1 cellular context compared by ENCODE assay signal in the genomic region with DNA sequence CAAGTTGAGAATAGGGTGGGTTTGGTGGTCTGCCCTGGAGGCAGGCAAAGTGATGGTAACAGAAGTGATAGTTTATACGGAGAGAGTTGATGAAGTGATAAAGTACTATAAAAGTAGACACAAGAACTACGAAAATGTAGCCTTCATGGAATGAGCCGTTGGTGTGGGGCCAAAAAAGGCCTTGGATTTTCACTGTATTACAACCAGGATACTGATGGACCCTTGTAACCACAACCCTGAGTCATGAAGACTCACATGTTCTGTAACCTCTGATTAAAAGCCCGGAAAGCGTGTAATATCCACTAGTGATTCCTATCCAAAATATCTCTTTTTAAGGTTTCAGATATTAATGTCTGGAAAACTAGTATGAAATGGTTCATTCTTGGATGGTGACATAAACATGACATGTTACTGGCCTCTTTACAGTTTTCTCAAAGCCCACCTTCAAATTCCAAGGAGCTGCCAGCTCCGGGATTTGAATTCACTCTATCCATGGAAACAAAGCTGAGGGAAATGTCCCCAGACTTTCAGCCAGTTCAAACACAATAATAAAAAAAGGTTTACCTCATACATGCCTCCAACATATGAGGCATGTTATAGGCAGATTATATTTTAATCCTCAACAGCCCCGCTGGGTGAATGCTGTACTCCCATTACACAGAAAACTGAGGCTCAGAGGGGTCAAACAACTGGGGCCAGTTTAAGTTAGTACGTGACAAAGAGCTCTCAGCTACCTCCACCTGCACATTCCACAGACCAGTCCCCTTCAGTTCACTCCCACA.
TF ChIP-seq lines count a peak whose summit lies in the region.

No MANE protein-coding gene starts in this region.

TF ChIP-seq in GM12878, 131 proteins besides CTCF, POLR2A, EP300 and RAD21 (continued from another document):
- TF ChIP-seq, protein P1, sequence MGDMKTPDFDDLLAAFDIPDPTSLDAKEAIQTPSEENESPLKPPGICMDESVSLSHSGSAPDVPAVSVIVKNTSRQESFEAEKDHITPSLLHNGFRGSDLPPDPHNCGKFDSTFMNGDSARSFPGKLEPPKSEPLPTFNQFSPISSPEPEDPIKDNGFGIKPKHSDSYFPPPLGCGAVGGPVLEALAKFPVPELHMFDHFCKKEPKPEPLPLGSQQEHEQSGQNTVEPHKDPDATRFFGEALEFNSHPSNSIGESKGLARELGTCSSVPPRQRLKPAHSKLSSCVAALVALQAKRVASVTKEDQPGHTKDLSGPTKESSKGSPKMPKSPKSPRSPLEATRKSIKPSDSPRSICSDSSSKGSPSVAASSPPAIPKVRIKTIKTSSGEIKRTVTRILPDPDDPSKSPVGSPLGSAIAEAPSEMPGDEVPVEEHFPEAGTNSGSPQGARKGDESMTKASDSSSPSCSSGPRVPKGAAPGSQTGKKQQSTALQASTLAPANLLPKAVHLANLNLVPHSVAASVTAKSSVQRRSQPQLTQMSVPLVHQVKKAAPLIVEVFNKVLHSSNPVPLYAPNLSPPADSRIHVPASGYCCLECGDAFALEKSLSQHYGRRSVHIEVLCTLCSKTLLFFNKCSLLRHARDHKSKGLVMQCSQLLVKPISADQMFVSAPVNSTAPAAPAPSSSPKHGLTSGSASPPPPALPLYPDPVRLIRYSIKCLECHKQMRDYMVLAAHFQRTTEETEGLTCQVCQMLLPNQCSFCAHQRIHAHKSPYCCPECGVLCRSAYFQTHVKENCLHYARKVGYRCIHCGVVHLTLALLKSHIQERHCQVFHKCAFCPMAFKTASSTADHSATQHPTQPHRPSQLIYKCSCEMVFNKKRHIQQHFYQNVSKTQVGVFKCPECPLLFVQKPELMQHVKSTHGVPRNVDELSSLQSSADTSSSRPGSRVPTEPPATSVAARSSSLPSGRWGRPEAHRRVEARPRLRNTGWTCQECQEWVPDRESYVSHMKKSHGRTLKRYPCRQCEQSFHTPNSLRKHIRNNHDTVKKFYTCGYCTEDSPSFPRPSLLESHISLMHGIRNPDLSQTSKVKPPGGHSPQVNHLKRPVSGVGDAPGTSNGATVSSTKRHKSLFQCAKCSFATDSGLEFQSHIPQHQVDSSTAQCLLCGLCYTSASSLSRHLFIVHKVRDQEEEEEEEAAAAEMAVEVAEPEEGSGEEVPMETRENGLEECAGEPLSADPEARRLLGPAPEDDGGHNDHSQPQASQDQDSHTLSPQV (IDR thresholded peaks at IDR 0.05), result no peak
- TF ChIP-seq, protein P2, sequence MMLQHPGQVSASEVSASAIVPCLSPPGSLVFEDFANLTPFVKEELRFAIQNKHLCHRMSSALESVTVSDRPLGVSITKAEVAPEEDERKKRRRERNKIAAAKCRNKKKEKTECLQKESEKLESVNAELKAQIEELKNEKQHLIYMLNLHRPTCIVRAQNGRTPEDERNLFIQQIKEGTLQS (IDR thresholded peaks at IDR 0.05; ENCODE audit: borderline replicate concordance, extremely low read depth, low read depth, low read length), result no peak
- TF ChIP-seq PRDM15 (CRISPR knock-in tag; IDR thresholded peaks at IDR 0.05) (no peak), BMI1 (IDR thresholded peaks at IDR 0.05; ENCODE audit: borderline replicate concordance) (no peak), ATF7 (IDR thresholded peaks at IDR 0.05; ENCODE audit: low read depth) (no peak), FOS (IDR thresholded peaks at IDR 0.05; ENCODE audit: borderline replicate concordance, extremely low read depth, insufficient read length) (no peak), SIN3A (IDR thresholded peaks at IDR 0.05; ENCODE audit: low read depth, low read length) (no peak), SUPT20H (IDR thresholded peaks at IDR 0.05; ENCODE audit: borderline replicate concordance, control insufficient read depth, low read depth, low read length) (no peak), ZNF384 (IDR thresholded peaks at IDR 0.05; ENCODE audit: borderline replicate concordance, low read depth, low read length) (no peak), ZNF687 (IDR thresholded peaks at IDR 0.05) (no peak), WRNIP1 (IDR thresholded peaks at IDR 0.05; ENCODE audit: borderline replicate concordance, low read depth, low read length) (no peak), KDM1A (IDR thresholded peaks at IDR 0.05; ENCODE audit: borderline replicate concordance) (no peak), KAT2A (conservative IDR thresholded peaks at IDR 0.05; ENCODE audit: control insufficient read depth, low read depth, low read length) (no peak)
- TF ChIP-seq, protein P3, sequence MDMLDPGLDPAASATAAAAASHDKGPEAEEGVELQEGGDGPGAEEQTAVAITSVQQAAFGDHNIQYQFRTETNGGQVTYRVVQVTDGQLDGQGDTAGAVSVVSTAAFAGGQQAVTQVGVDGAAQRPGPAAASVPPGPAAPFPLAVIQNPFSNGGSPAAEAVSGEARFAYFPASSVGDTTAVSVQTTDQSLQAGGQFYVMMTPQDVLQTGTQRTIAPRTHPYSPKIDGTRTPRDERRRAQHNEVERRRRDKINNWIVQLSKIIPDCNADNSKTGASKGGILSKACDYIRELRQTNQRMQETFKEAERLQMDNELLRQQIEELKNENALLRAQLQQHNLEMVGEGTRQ (IDR thresholded peaks at IDR 0.05; ENCODE audit: borderline replicate concordance, low read depth, low read length), result no peak
